Comparison of ENCODE assay signal across 1 cellular context in the genomic region with DNA sequence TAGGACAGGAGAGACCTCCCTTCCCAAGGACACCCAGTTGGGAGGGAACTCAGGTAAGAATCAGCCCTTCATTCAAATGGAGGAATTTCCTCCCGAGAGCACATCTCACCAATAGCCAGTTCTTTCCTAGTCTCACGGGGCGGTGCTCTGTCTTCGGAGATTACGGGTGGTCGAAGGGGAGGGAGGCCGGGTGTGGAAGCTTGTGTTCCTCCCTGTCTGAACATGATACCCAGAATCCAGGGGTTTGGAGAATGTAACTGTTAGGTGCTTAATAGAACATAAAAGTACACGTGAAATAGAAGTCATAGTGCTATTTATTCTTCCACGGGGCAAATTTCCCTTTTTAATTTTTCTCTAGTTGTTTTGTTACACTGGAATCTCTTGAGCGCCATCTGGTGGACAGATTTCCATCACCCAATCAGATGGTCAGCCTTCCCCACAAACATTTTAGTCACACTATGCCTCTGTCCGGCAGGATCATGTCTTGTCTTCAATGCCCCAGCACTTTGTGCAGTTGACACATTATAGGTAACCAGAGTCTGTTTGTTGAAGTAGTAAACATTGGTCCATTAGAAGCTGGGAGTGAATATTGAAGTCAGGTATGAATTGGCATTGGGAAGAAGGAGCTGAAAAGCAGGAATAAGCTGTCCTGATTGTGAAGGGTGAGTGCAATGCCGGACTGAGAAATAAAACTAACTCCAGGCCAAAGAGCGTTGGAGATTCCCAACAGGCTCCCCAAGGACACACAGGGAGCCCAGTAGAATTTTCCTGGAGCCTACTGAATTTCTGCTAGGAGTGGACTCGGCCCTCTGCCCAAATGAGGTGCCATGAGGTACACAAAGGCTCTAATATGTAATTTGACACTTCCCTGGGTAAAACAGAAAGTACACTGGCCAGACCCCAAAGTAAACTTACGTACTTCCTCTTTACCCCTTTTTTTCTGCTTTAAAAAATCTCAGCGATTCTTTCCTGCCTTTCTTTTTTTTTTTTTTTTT.
TF ChIP-seq lines count a peak whose summit lies in the region.

No MANE protein-coding gene starts in this region.

TF ChIP-seq in IMR-90, 13 proteins besides CTCF, POLR2A, EP300 and RAD21:
- TF ChIP-seq SMC3 (IDR thresholded peaks at IDR 0.05; ENCODE audit: low read depth, low read length) = peak; percentile 81
- TF ChIP-seq CHD1 (IDR thresholded peaks at IDR 0.05; ENCODE audit: low read depth, low read length) = no peak
- no peak for TF ChIP-seq RCOR1 (IDR thresholded peaks at IDR 0.05; ENCODE audit: insufficient replicate concordance, low read length)
- no peak for TF ChIP-seq BHLHE40 (IDR thresholded peaks at IDR 0.05; ENCODE audit: low read depth, low read length)
- no peak for TF ChIP-seq USF2 (IDR thresholded peaks at IDR 0.05; ENCODE audit: low read depth, low read length)
- TF ChIP-seq, protein P1, sequence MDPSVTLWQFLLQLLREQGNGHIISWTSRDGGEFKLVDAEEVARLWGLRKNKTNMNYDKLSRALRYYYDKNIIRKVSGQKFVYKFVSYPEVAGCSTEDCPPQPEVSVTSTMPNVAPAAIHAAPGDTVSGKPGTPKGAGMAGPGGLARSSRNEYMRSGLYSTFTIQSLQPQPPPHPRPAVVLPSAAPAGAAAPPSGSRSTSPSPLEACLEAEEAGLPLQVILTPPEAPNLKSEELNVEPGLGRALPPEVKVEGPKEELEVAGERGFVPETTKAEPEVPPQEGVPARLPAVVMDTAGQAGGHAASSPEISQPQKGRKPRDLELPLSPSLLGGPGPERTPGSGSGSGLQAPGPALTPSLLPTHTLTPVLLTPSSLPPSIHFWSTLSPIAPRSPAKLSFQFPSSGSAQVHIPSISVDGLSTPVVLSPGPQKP (IDR thresholded peaks at IDR 0.05; ENCODE audit: borderline replicate concordance, low read depth, low read length) = no peak
- no peak for TF ChIP-seq RFX5 (IDR thresholded peaks at IDR 0.05; ENCODE audit: low read depth, low read length)
